ENCODE assay signal across 20 cellular contexts in genomic region chr17:14461131-14461530, GRCh38.
"Had no signal": no experiment of that assay in that cellular context is flagged by ENCODE, and none has a peak within 500 bp of the region (broad histone marks: within the 10 kb centered on the region; RNA-seq: fewer than 3 reads in every experiment).

No MANE protein-coding gene starts in this region.

- DNase-seq: cortex of kidney; hypothalamus; immature natural killer cell; islet precursor cell; kidney glomerular epithelial cell; left colon; left ventricle myocardium superior; lower lobe of right lung; natural killer cell; occipital lobe; ovary; posterior cingulate gyrus; psoas muscle; spleen; stimulated activated CD4-positive, alpha-beta T cell treated with anti-CD3 and anti-CD28 coated beads, Interleukin-4, amount 100 ng/mL, for 4 hours; transverse colon; upper lobe of right lung; uterus had no signal

- H3K4me3 ChIP-seq: lower lobe of right lung, ovary, psoas muscle, skin epidermis, spleen, transverse colon, upper lobe of right lung, uterus had no signal

- ATAC-seq: left colon; left ventricle myocardium superior; lower lobe of right lung; natural killer cell; psoas muscle; stimulated activated memory B cell treated with anti-CD40 and anti-IgM and Interleukin-4, amounts not matched to agents 10 μg/mL and 1 μg/mL and 100 μg/mL, for 72 hours; upper lobe of right lung had no signal

- H3K36me3 ChIP-seq: lower lobe of right lung, ovary, spleen, transverse colon, upper lobe of right lung, uterus had no signal

- H3K27ac ChIP-seq: lower lobe of right lung, ovary, psoas muscle, skin epidermis, spleen, transverse colon, upper lobe of right lung, uterus had no signal

- H3K9me3 ChIP-seq: lower lobe of right lung, ovary, psoas muscle, spleen, transverse colon, upper lobe of right lung, uterus had no signal

- H3K4me1 ChIP-seq: lower lobe of right lung, psoas muscle, spleen, transverse colon, upper lobe of right lung, uterus had no signal

- H3K27me3 ChIP-seq: ovary, spleen, transverse colon, upper lobe of right lung, uterus had no signal
